ENCODE assay signal across 23 cellular contexts in genomic region chr2:67670704-67671300, GRCh38.
A peak's percentile ranks its signal among the peaks of the same experiment; 100 is the strongest.
DNase-seq lines count a peak whose midpoint lies in the region; ATAC-seq, FAIRE-seq and TF ChIP-seq lines count a peak whose summit lies in the region.
"Had no signal": no experiment of that assay in that cellular context is flagged by ENCODE, and none has a peak within 500 bp of the region (broad histone marks: within the 10 kb centered on the region; RNA-seq: fewer than 3 reads in every experiment).

No MANE protein-coding gene starts in this region.

- FAIRE-seq in HepG2 (lab: Jason Lieb, UNC): no peak

- in situ Hi-C loops in HepG2 (cut with HindIII; ENCODE audit: extremely low pct_ligation_motif_present, low pct_unique_long_range_greater_than_20kb): no loop called here

- TF ChIP-seq RAD21 in HepG2 (CRISPR knock-in tag; IDR thresholded peaks at IDR 0.05): no peak

- BruUV-seq in HepG2 (replicated peaks; lab: Mats Ljungman, UMichigan): no TSS peak

- no peaks in the 10 kb centered on the region for H3K4me1 Mint-ChIP-seq in CD8-positive, alpha-beta memory T cell
- H3K4me1 Mint-ChIP-seq: CD14-positive monocyte, IgD-negative memory B cell had no signal

- H3K4me3 ChIP-seq in HepG2 (replicated peaks in 1 of 3; ENCODE audit: insufficient read depth in 1 of 3, low read depth in 2 of 3, low read length in 3 of 3): no peak overlapping the region
- H3K4me3 ChIP-seq in right lobe of liver: no peak overlapping the region
- no peak overlapping the region for H3K4me3 ChIP-seq in OCI-LY3 (ENCODE audit: low read length)
- no peak overlapping the region for H3K4me3 ChIP-seq in psoas muscle
- H3K4me3 ChIP-seq in CD8-positive, alpha-beta memory T cell (ENCODE audit: low read length): no peak overlapping the region

- H3K4me3 Mint-ChIP-seq in CD8-positive, alpha-beta memory T cell: no peak overlapping the region
- H3K4me3 Mint-ChIP-seq: CD14-positive monocyte, IgD-negative memory B cell had no signal

- no peak for TF ChIP-seq POLR2A in HepG2 (IDR thresholded peaks at IDR 0.05; ENCODE audit: insufficient read depth in 1 of 2, low read depth in 2 of 2, low read length in 2 of 2)
- TF ChIP-seq POLR2A in right lobe of liver (IDR thresholded peaks at IDR 0.05): no peak

- H3K79me2 ChIP-seq in HepG2 (ENCODE audit: insufficient read depth, low read length) (no peaks in the 10 kb centered on the region), OCI-LY3 (ENCODE audit: low read length) (no peaks in the 10 kb centered on the region)

- CTCF ChIA-PET in HepG2 (lab: Yijun Ruan, JAX; ENCODE audit: low intra/inter-chr PET ratio, low total read pairs): no interaction called here
- CTCF ChIA-PET in CD8-positive, alpha-beta memory T cell (lab: Charles Lee): no interaction called here
- CTCF ChIA-PET in GM10248 (lab: Yijun Ruan, JAX): no interaction called here

- 49% methylated on average over 7 of the region's 7 CpGs for WGBS in HepG2 (ENCODE audit: low lambda C conversion rate)
- WGBS in right lobe of liver (ENCODE audit: insufficient coverage, low coverage, low lambda C conversion rate, missing lambda C conversion rate): 78% methylated on average over 7 of the region's 7 CpGs
- WGBS in psoas muscle, 3 donors: 26 to 38% (median 29%) methylated on average over 7 of the region's 7 CpGs

- peak; percentile 67 for ATAC-seq in HepG2
- no peak for ATAC-seq in right lobe of liver
- peak; percentile 84 to 93 (median 86) for ATAC-seq in psoas muscle

- peaks cover 0 to 3% of the 10 kb centered on the region in 2 donors for H3K27me3 Mint-ChIP-seq in CD8-positive, alpha-beta memory T cell
- H3K27me3 Mint-ChIP-seq: IgD-negative memory B cell had no signal

- TF ChIP-seq EP300 in HepG2 (IDR thresholded peaks at IDR 0.05; ENCODE audit: low read depth in 2 of 2, low read length in 2 of 2): no peak; a peak in 1 of 4 replicates
- TF ChIP-seq EP300 in HepG2 (CRISPR knock-in tag; IDR thresholded peaks at IDR 0.05; ENCODE audit: borderline replicate concordance): no peak

- H3K9me3 ChIP-seq in HepG2 (ENCODE audit: low read length): no peaks in the 10 kb centered on the region
- H3K9me3 ChIP-seq in right lobe of liver: no peaks in the 10 kb centered on the region
- H3K9me3 ChIP-seq in OCI-LY3 (ENCODE audit: insufficient read depth, low read length): no peaks in the 10 kb centered on the region
- no peaks in the 10 kb centered on the region for H3K9me3 ChIP-seq in psoas muscle
- H3K9me3 ChIP-seq in CD8-positive, alpha-beta memory T cell (ENCODE audit: low read length): no peaks in the 10 kb centered on the region

- H2AFZ ChIP-seq in HepG2 (ENCODE audit: low read length) (no peak overlapping the region), OCI-LY3 (ENCODE audit: low read depth, low read length) (no peak overlapping the region)

- H3K4me2 ChIP-seq in HepG2 (ENCODE audit: low read depth, low read length): no peak overlapping the region
- peak overlapping the region; percentile 46; the same call in 1 of the 2 replicates for H3K4me2 ChIP-seq in OCI-LY3 (ENCODE audit: low read length)
- H3K4me2 ChIP-seq: KMS-11 had no signal

- intact Hi-C loops in HepG2 (cut with micrococcal nuclease; ENCODE audit: unreplicated experiment): no loop called here
- intact Hi-C loops in right lobe of liver (cut with DNase I): no loop called here
- intact Hi-C loops in psoas muscle (cut with DNase I): loop anchor here in 1 of 2 donors (10.0 kb wide), 1 partner anchor 164 kb away; no protein-coding TSS in a partner anchor

- H3K4me1 ChIP-seq in HepG2 (ENCODE audit: insufficient read depth, low read length) (peaks cover 16% of the 10 kb centered on the region), right lobe of liver (no peaks in the 10 kb centered on the region), OCI-LY3 (ENCODE audit: low read length) (peaks cover 17% of the 10 kb centered on the region), psoas muscle (peaks cover 54% of the 10 kb centered on the region)
- no peaks in the 10 kb centered on the region for H3K4me1 ChIP-seq in CD8-positive, alpha-beta memory T cell (ENCODE audit: insufficient read depth, low read length)

- POLR2A ChIA-PET in HepG2 (lab: Yijun Ruan, JAX): no interaction called here
- POLR2A ChIA-PET in CD8-positive, alpha-beta memory T cell (lab: Charles Lee): no interaction called here
- POLR2A ChIA-PET in GM10248 (lab: Yijun Ruan, JAX): no interaction called here

- H3K27me3 ChIP-seq in HepG2 (ENCODE audit: control insufficient read depth in 1 of 2, insufficient read depth in 2 of 2, low read length in 2 of 2) (no peaks in the 10 kb centered on the region), right lobe of liver (no peaks in the 10 kb centered on the region), OCI-LY3 (ENCODE audit: low read depth, low read length) (peaks cover 39% of the 10 kb centered on the region), psoas muscle (ENCODE audit: insufficient read depth in 3 of 3, low read length in 2 of 3) (no peaks in the 10 kb centered on the region)
- H3K27me3 ChIP-seq in CD8-positive, alpha-beta memory T cell (ENCODE audit: insufficient read depth, low read length, poor library complexity, severe bottlenecking): no peaks in the 10 kb centered on the region

- no peaks in the 10 kb centered on the region for H3K36me3 Mint-ChIP-seq in CD8-positive, alpha-beta memory T cell
- H3K36me3 Mint-ChIP-seq: CD14-positive monocyte, IgD-negative memory B cell had no signal

- peak; percentile 14 for DNase-seq in HepG2 (ENCODE audit: low spot score)
- DNase-seq in right lobe of liver: no peak
- DNase-seq in psoas muscle: peak in 1 of 2 donors; percentile 81
- no peak for DNase-seq in activated CD4-positive, alpha-beta T cell treated with anti-CD3 and anti-CD28 coated beads for 1 hour
- DNase-seq in CD8-positive, alpha-beta memory T cell: no peak
- DNase-seq in GM10248 (ENCODE audit: extremely low spot score): no peak
- DNase-seq: Calu3, DMS79 treated with DMSO at 0.1 percent for 48 hours, GF-D8, GOT3, HCEC 1CT, NCI-H1048, NCI-H1417 treated with DMSO at 0.1 percent for 48 hours, NCI-H1694 treated with DMSO at 0.1 percent for 48 hours, NCI-H2081, NCI-H2227 treated with DMSO at 0.1 percent for 48 hours, NCI-H526 treated with DMSO at 0.1 percent for 48 hours, RPMI8226, SHP77 had no signal

- H4K20me1 ChIP-seq in HepG2 (ENCODE audit: insufficient read depth, low read length) (no peaks in the 10 kb centered on the region), OCI-LY3 (ENCODE audit: insufficient read depth, low read length) (peaks cover 8% of the 10 kb centered on the region; the same call in 1 of the 2 replicates)

- no peak overlapping the region for H3K27ac ChIP-seq in HepG2 (ENCODE audit: extremely low read length, insufficient read depth, low read length)
- H3K27ac ChIP-seq in right lobe of liver: no peak overlapping the region
- no peak overlapping the region for H3K27ac ChIP-seq in OCI-LY3 (ENCODE audit: low read length)
- H3K27ac ChIP-seq in psoas muscle: peak overlapping the region; percentile 80
- H3K27ac ChIP-seq in CD8-positive, alpha-beta memory T cell (ENCODE audit: low read depth, low read length): no peak overlapping the region
- H3K27ac ChIP-seq: KMS-11 had no signal

- peaks cover 0 to 5% (median 0%) of the 10 kb centered on the region in 5 donors for H3K9me3 Mint-ChIP-seq in CD8-positive, alpha-beta memory T cell

- H3K36me3 ChIP-seq in HepG2 (replicated peaks in 1 of 2; ENCODE audit: control insufficient read depth in 1 of 2, insufficient read depth in 2 of 2, low read length in 2 of 2) (no peaks in the 10 kb centered on the region), right lobe of liver (no peaks in the 10 kb centered on the region), OCI-LY3 (replicated peaks; ENCODE audit: low read depth, low read length) (no peaks in the 10 kb centered on the region), psoas muscle (ENCODE audit: insufficient read depth in 1 of 2, low read depth in 1 of 2) (no peaks in the 10 kb centered on the region)
- no peaks in the 10 kb centered on the region for H3K36me3 ChIP-seq in CD8-positive, alpha-beta memory T cell (ENCODE audit: insufficient read depth, low read length)

- no peak overlapping the region for H3K27ac Mint-ChIP-seq in CD8-positive, alpha-beta memory T cell
- H3K27ac Mint-ChIP-seq: CD14-positive monocyte, IgD-negative memory B cell had no signal

- TF ChIP-seq CTCF in HepG2 (CRISPR knock-in tag; IDR thresholded peaks at IDR 0.05) (no peak), right lobe of liver (IDR thresholded peaks at IDR 0.05) (no peak), OCI-LY3 (IDR thresholded peaks at IDR 0.05; ENCODE audit: low read depth, low read length) (no peak), psoas muscle (IDR thresholded peaks at IDR 0.05) (no peak), GM10248 (IDR thresholded peaks at IDR 0.05; ENCODE audit: control extremely low read depth, extremely low read depth, low read depth, missing control alignments) (no peak)

- H3K9ac ChIP-seq in HepG2 (ENCODE audit: insufficient read depth, low read depth, low read length) (no peak overlapping the region), OCI-LY3 (ENCODE audit: low read length) (no peak overlapping the region)
- H3K9ac ChIP-seq: KMS-11 had no signal

TF ChIP-seq in HepG2, 621 proteins besides CTCF, POLR2A, EP300 and RAD21 (continues in another document):
- TF ChIP-seq SP1 (IDR thresholded peaks at IDR 0.05) (no peak), SP1 (CRISPR knock-in tag; IDR thresholded peaks at IDR 0.05) (no peak), ZNF841 (CRISPR knock-in tag; IDR thresholded peaks at IDR 0.05; ENCODE audit: borderline replicate concordance) (no peak), HNF4A (CRISPR knock-in tag; IDR thresholded peaks at IDR 0.05) (peak; percentile 55), ZFP37 (CRISPR knock-in tag; IDR thresholded peaks at IDR 0.05; ENCODE audit: borderline replicate concordance) (no peak), ZNF768 (CRISPR knock-in tag; IDR thresholded peaks at IDR 0.05) (no peak), ZNF644 (CRISPR knock-in tag; IDR thresholded peaks at IDR 0.05; ENCODE audit: low read depth) (0 out of 2 replicates have a peak, but pooled peaks have one; percentile 38), ELK4 (CRISPR knock-in tag; IDR thresholded peaks at IDR 0.05; ENCODE audit: borderline replicate concordance) (no peak), NR2F2 (IDR thresholded peaks at IDR 0.05; ENCODE audit: borderline replicate concordance, low read depth) (no peak)

Comparison
In these comparisons a context has a peak if more than half of its experiments do, and no peak if none do; other contexts are left out.
1. ATAC-seq: peak in HepG2 (single experiment) and psoas muscle (4 of 4); none in right lobe of liver (0 of 4).